Comparison of ENCODE assay signal across 1 cellular context in the genomic region with DNA sequence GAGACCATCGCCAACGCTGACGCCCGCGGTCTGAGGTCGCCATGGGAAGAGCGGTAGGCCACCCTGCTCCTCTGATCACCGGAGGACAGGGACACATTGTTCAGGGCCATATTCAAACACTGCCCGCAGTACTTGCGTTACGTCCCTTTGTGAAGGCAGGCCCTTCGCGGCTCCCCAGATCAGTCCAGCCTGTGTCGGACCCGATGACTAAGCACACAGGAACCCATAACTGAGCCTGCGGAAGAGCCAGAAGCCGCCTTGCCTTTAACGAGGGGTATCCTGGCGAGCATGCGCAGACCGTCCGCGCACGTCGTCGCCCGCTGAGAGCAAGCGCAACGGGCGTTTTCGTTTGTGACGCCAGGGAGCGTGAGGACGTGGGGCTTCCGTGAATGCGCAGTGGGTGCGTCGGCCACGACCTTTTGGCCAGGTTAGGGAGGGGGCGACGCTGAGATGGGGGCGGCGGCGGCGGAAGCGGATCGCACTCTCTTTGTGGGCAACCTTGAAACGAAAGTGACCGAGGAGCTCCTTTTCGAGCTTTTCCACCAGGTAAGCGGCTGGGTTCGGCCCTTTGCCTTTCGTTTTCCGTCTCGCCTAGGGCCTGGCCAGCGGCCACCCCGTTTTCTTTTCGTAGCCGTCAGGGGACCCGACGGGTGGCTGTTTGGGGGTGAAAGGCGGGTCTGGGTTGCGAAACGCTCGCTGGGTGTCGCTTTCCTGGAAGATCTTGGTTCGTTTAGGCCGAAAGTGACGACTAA.
A peak's percentile ranks its signal among the peaks of the same experiment; 100 is the strongest.
TF ChIP-seq lines count a peak whose summit lies in the region.

A gene with protein sequence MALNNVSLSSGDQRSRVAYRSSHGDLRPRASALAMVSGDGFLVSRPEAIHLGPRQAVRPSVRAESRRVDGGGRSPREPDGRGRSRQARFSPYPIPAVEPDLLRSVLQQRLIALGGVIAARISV (minus strand): TSS at position 290 of the 752 bp plus-strand sequence. CDS start 180 bp downstream, at position 110.
A gene with protein sequence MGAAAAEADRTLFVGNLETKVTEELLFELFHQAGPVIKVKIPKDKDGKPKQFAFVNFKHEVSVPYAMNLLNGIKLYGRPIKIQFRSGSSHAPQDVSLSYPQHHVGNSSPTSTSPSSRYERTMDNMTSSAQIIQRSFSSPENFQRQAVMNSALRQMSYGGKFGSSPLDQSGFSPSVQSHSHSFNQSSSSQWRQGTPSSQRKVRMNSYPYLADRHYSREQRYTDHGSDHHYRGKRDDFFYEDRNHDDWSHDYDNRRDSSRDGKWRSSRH (plus strand): TSS at position 445 of the 752 bp plus-strand sequence. CDS start 6 bp downstream, at position 451.

TF ChIP-seq in WTC11, 78 proteins besides CTCF, POLR2A, EP300 and RAD21 (continued from another document and continues in another):
- TF ChIP-seq, protein P1, sequence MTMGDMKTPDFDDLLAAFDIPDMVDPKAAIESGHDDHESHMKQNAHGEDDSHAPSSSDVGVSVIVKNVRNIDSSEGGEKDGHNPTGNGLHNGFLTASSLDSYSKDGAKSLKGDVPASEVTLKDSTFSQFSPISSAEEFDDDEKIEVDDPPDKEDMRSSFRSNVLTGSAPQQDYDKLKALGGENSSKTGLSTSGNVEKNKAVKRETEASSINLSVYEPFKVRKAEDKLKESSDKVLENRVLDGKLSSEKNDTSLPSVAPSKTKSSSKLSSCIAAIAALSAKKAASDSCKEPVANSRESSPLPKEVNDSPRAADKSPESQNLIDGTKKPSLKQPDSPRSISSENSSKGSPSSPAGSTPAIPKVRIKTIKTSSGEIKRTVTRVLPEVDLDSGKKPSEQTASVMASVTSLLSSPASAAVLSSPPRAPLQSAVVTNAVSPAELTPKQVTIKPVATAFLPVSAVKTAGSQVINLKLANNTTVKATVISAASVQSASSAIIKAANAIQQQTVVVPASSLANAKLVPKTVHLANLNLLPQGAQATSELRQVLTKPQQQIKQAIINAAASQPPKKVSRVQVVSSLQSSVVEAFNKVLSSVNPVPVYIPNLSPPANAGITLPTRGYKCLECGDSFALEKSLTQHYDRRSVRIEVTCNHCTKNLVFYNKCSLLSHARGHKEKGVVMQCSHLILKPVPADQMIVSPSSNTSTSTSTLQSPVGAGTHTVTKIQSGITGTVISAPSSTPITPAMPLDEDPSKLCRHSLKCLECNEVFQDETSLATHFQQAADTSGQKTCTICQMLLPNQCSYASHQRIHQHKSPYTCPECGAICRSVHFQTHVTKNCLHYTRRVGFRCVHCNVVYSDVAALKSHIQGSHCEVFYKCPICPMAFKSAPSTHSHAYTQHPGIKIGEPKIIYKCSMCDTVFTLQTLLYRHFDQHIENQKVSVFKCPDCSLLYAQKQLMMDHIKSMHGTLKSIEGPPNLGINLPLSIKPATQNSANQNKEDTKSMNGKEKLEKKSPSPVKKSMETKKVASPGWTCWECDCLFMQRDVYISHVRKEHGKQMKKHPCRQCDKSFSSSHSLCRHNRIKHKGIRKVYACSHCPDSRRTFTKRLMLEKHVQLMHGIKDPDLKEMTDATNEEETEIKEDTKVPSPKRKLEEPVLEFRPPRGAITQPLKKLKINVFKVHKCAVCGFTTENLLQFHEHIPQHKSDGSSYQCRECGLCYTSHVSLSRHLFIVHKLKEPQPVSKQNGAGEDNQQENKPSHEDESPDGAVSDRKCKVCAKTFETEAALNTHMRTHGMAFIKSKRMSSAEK (CRISPR knock-in tag; IDR thresholded peaks at IDR 0.05; ENCODE audit: borderline replicate concordance), result no peak
- TF ChIP-seq TEAD1 (CRISPR knock-in tag; IDR thresholded peaks at IDR 0.05) (peak; percentile 19; the same call in 1 of the 2 replicates), CREM (CRISPR knock-in tag; IDR thresholded peaks at IDR 0.05) (peak; percentile 29; the same call in 1 of the 2 replicates), ZNF671 (CRISPR knock-in tag; IDR thresholded peaks at IDR 0.05) (no peak), ZNF138 (CRISPR knock-in tag; conservative IDR thresholded peaks at IDR 0.05) (no peak), RELA (CRISPR knock-in tag; IDR thresholded peaks at IDR 0.05; ENCODE audit: borderline replicate concordance) (no peak), FOXP1 (CRISPR knock-in tag; IDR thresholded peaks at IDR 0.05; ENCODE audit: borderline replicate concordance) (peak; percentile 74; the same call in 1 of the 2 replicates), ELF4 (CRISPR knock-in tag; IDR thresholded peaks at IDR 0.05; ENCODE audit: low read depth) (no peak), HMGA2 (CRISPR knock-in tag; IDR thresholded peaks at IDR 0.05) (no peak), ZNF219 (CRISPR knock-in tag; IDR thresholded peaks at IDR 0.05; ENCODE audit: borderline replicate concordance) (peak; percentile 29; the same call in 1 of the 2 replicates), FOXJ3 (CRISPR knock-in tag; IDR thresholded peaks at IDR 0.05; ENCODE audit: borderline replicate concordance) (no peak), IRF2 (CRISPR knock-in tag; IDR thresholded peaks at IDR 0.05; ENCODE audit: borderline replicate concordance, low read depth) (no peak), FOXK1 (CRISPR knock-in tag; IDR thresholded peaks at IDR 0.05) (peak; percentile 79), ZNF396 (CRISPR knock-in tag; IDR thresholded peaks at IDR 0.05; ENCODE audit: borderline replicate concordance) (no peak), ZNF423 (CRISPR knock-in tag; IDR thresholded peaks at IDR 0.05) (peak; percentile 59; the same call in 1 of the 2 replicates), ZNF317 (CRISPR knock-in tag; IDR thresholded peaks at IDR 0.05; ENCODE audit: borderline replicate concordance, low read depth) (no peak), ATF1 (CRISPR knock-in tag; IDR thresholded peaks at IDR 0.05) (no peak), TEAD4 (CRISPR knock-in tag; IDR thresholded peaks at IDR 0.05) (no peak), MXD4 (CRISPR knock-in tag; IDR thresholded peaks at IDR 0.05; ENCODE audit: borderline replicate concordance) (no peak), OVOL2 (CRISPR knock-in tag; IDR thresholded peaks at IDR 0.05; ENCODE audit: borderline replicate concordance) (no peak), ZNF232 (CRISPR knock-in tag; IDR thresholded peaks at IDR 0.05) (no peak; the same call in 1 of the 2 replicates), CREB1 (CRISPR knock-in tag; IDR thresholded peaks at IDR 0.05) (no peak), KAT7 (CRISPR knock-in tag; IDR thresholded peaks at IDR 0.05; ENCODE audit: borderline replicate concordance) (0 out of 2 replicates have a peak, but pooled peaks have one; percentile 68), ZNF263 (CRISPR knock-in tag; IDR thresholded peaks at IDR 0.05; ENCODE audit: low read depth) (no peak), CBFB (CRISPR knock-in tag; IDR thresholded peaks at IDR 0.05; ENCODE audit: low read depth) (no peak)
- TF ChIP-seq, protein P2, sequence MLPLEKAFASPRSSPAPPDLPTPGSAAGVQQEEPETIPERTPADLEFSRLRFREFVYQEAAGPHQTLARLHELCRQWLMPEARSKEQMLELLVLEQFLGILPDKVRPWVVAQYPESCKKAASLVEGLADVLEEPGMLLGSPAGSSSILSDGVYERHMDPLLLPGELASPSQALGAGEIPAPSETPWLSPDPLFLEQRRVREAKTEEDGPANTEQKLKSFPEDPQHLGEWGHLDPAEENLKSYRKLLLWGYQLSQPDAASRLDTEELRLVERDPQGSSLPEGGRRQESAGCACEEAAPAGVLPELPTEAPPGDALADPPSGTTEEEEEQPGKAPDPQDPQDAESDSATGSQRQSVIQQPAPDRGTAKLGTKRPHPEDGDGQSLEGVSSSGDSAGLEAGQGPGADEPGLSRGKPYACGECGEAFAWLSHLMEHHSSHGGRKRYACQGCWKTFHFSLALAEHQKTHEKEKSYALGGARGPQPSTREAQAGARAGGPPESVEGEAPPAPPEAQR (CRISPR knock-in tag; IDR thresholded peaks at IDR 0.05), result no peak
- TF ChIP-seq, protein P3, sequence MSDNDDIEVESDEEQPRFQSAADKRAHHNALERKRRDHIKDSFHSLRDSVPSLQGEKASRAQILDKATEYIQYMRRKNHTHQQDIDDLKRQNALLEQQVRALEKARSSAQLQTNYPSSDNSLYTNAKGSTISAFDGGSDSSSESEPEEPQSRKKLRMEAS (CRISPR knock-in tag; IDR thresholded peaks at IDR 0.05), result peak; percentile 93
- TF ChIP-seq, protein P4, sequence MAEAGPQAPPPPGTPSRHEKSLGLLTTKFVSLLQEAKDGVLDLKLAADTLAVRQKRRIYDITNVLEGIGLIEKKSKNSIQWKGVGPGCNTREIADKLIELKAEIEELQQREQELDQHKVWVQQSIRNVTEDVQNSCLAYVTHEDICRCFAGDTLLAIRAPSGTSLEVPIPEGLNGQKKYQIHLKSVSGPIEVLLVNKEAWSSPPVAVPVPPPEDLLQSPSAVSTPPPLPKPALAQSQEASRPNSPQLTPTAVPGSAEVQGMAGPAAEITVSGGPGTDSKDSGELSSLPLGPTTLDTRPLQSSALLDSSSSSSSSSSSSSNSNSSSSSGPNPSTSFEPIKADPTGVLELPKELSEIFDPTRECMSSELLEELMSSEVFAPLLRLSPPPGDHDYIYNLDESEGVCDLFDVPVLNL (CRISPR knock-in tag; IDR thresholded peaks at IDR 0.05; ENCODE audit: borderline replicate concordance, low read depth), result no peak
- TF ChIP-seq, protein P5, sequence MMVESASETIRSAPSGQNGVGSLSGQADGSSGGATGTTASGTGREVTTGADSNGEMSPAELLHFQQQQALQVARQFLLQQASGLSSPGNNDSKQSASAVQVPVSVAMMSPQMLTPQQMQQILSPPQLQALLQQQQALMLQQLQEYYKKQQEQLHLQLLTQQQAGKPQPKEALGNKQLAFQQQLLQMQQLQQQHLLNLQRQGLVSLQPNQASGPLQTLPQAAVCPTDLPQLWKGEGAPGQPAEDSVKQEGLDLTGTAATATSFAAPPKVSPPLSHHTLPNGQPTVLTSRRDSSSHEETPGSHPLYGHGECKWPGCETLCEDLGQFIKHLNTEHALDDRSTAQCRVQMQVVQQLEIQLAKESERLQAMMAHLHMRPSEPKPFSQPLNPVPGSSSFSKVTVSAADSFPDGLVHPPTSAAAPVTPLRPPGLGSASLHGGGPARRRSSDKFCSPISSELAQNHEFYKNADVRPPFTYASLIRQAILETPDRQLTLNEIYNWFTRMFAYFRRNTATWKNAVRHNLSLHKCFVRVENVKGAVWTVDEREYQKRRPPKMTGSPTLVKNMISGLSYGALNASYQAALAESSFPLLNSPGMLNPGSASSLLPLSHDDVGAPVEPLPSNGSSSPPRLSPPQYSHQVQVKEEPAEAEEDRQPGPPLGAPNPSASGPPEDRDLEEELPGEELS (CRISPR knock-in tag; IDR thresholded peaks at IDR 0.05), result no peak
- TF ChIP-seq, protein P6, sequence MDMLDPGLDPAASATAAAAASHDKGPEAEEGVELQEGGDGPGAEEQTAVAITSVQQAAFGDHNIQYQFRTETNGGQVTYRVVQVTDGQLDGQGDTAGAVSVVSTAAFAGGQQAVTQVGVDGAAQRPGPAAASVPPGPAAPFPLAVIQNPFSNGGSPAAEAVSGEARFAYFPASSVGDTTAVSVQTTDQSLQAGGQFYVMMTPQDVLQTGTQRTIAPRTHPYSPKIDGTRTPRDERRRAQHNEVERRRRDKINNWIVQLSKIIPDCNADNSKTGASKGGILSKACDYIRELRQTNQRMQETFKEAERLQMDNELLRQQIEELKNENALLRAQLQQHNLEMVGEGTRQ (CRISPR knock-in tag; IDR thresholded peaks at IDR 0.05), result no peak
- TF ChIP-seq, protein P7, sequence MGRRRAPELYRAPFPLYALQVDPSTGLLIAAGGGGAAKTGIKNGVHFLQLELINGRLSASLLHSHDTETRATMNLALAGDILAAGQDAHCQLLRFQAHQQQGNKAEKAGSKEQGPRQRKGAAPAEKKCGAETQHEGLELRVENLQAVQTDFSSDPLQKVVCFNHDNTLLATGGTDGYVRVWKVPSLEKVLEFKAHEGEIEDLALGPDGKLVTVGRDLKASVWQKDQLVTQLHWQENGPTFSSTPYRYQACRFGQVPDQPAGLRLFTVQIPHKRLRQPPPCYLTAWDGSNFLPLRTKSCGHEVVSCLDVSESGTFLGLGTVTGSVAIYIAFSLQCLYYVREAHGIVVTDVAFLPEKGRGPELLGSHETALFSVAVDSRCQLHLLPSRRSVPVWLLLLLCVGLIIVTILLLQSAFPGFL (CRISPR knock-in tag; IDR thresholded peaks at IDR 0.05; ENCODE audit: borderline replicate concordance), result no peak; the same call in 1 of the 2 replicates
- TF ChIP-seq, protein P8, sequence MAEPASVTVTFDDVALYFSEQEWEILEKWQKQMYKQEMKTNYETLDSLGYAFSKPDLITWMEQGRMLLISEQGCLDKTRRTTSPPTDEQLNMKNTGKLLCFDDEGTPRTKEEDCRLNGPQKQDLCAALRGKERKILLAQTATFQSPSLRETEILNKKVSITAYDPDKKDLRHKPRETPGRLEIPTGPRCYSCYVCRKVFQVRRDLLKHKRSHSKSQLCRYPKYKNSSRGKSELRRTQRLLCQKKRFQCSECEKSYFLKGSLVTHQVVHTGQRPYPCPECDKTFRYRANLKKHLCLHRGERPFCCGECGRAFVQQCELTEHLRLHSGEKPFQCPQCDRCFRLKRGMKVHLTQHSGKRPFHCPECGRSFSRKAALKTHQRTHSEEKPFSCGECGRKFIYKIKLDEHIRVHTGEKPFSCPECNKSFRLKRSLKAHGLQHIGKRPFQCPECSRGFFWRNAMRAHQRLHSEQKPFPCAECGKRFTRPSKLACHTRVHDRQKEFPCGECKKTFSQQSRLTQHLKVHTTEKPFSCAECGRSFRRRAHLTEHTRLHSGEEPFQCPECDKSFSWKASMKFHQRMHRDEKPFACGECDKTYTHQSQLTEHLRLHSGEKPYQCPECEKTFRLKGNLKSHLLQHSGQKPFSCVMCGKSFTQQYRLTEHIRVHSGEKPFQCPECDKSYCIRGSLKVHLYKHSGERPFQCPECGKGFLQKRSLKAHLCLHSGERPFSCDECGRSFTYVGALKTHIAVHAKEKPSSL (CRISPR knock-in tag; conservative IDR thresholded peaks at IDR 0.05), result no peak
- TF ChIP-seq, protein P9, sequence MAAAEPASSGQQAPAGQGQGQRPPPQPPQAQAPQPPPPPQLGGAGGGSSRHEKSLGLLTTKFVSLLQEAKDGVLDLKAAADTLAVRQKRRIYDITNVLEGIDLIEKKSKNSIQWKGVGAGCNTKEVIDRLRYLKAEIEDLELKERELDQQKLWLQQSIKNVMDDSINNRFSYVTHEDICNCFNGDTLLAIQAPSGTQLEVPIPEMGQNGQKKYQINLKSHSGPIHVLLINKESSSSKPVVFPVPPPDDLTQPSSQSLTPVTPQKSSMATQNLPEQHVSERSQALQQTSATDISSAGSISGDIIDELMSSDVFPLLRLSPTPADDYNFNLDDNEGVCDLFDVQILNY (CRISPR knock-in tag; IDR thresholded peaks at IDR 0.05), result peak; percentile 45; the same call in 1 of the 2 replicates
- TF ChIP-seq, protein P10, sequence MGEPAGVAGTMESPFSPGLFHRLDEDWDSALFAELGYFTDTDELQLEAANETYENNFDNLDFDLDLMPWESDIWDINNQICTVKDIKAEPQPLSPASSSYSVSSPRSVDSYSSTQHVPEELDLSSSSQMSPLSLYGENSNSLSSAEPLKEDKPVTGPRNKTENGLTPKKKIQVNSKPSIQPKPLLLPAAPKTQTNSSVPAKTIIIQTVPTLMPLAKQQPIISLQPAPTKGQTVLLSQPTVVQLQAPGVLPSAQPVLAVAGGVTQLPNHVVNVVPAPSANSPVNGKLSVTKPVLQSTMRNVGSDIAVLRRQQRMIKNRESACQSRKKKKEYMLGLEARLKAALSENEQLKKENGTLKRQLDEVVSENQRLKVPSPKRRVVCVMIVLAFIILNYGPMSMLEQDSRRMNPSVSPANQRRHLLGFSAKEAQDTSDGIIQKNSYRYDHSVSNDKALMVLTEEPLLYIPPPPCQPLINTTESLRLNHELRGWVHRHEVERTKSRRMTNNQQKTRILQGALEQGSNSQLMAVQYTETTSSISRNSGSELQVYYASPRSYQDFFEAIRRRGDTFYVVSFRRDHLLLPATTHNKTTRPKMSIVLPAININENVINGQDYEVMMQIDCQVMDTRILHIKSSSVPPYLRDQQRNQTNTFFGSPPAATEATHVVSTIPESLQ (CRISPR knock-in tag; IDR thresholded peaks at IDR 0.05), result no peak
- TF ChIP-seq, protein P11, sequence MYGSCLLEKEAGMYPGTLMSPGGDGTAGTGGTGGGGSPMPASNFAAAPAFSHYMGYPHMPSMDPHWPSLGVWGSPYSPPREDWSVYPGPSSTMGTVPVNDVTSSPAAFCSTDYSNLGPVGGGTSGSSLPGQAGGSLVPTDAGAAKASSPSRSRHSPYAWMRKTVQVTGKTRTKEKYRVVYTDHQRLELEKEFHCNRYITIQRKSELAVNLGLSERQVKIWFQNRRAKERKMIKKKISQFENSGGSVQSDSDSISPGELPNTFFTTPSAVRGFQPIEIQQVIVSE (CRISPR knock-in tag; IDR thresholded peaks at IDR 0.05; ENCODE audit: borderline replicate concordance), result no peak
